Comparison of ENCODE assay signal across 12 cellular contexts in the genomic region with DNA sequence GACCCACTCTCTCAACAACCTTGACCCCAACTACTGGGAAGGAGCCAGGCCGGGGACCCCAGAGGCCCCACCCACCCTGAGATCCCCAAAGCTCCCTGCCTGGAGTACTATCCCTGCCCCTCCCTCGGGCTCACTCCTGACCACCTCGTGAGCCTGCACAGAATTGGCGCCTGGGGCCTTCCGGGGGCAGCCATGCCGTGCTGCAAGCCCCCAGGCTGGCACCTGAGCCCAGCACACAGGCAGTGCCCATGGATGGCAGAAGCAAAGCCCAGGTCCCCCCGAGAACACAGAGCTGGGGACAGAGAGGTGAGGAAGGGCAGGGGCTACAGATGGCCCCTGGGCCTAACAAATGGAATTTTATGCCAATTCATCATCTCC.
"Had no signal": no experiment of that assay in that cellular context is flagged by ENCODE, and none has a peak within 500 bp of the region (broad histone marks: within the 10 kb centered on the region; RNA-seq: fewer than 3 reads in every experiment).

No MANE protein-coding gene starts in this region.

- H3K27me3 Mint-ChIP-seq: type B pancreatic cell had no signal

- H3K27me3 ChIP-seq: colonic mucosa, gastroesophageal sphincter, SJSA1 had no signal

- DNase-seq: activated effector memory CD4-positive, alpha-beta T cell treated with anti-CD3 and anti-CD28 coated beads, Interleukin-2, amount 50 U/mL, for 16 hours; activated T-cell treated with anti-CD3 and anti-CD28 coated beads, Interleukin-2, amount 50 U/mL, for 1 hour; colonic mucosa; effector CD4-positive, alpha-beta T cell; left ventricle myocardium superior; mesenchymal stem cell; stimulated activated CD4-positive, alpha-beta T cell treated with anti-CD3 and anti-CD28 coated beads, Interleukin-15, amount 100 ng/mL, for 24 hours; stimulated activated CD4-positive, alpha-beta T cell treated with anti-CD3 and anti-CD28 coated beads, Interleukin-4, amount 100 ng/mL, for 4 hours had no signal

- H3K4me3 ChIP-seq: colonic mucosa, gastroesophageal sphincter, SJSA1 had no signal

- H3K9me3 Mint-ChIP-seq: nephron, type B pancreatic cell had no signal

- H3K27ac Mint-ChIP-seq: nephron, type B pancreatic cell had no signal

- H3K36me3 ChIP-seq: colonic mucosa had no signal

- ATAC-seq: gastroesophageal sphincter, left ventricle myocardium superior had no signal

- H3K9me3 ChIP-seq: colonic mucosa, gastroesophageal sphincter, SJSA1 had no signal

- H3K27ac ChIP-seq: colonic mucosa, SJSA1 had no signal

- H3K4me3 Mint-ChIP-seq: nephron, type B pancreatic cell had no signal
